ENCODE assay signal across 28 cellular contexts in genomic region chr6:135385299-135385698, GRCh38.
"Had no signal": no experiment of that assay in that cellular context is flagged by ENCODE, and none has a peak within 500 bp of the region (broad histone marks: within the 10 kb centered on the region; RNA-seq: fewer than 3 reads in every experiment).

No MANE protein-coding gene starts in this region.

- H3K4me1 ChIP-seq: left ventricle myocardium inferior, pancreas, prostate gland, stomach, testis, thyroid gland, upper lobe of right lung had no signal

- H3K36me3 ChIP-seq: left ventricle myocardium inferior, pancreas, prostate gland, thyroid gland, upper lobe of right lung had no signal

- H3K27ac ChIP-seq: left ventricle myocardium inferior, pancreas, prostate gland, skin epidermis, stomach, testis, thyroid gland, upper lobe of right lung had no signal

- H3K27me3 ChIP-seq: pancreas, stomach, testis, thyroid gland, upper lobe of right lung had no signal

- FAIRE-seq: kidney, pancreas, urothelium cell line had no signal

- DNase-seq: hippocampal formation; kidney; left ventricle myocardium inferior; midbrain; mucosa of descending colon; naive thymus-derived CD4-positive, alpha-beta T cell; nucleus accumbens; pancreas; posterior cingulate gyrus; retina; right cardiac atrium; stimulated activated CD4-positive, alpha-beta T cell treated with anti-CD3 and anti-CD28 coated beads, Interleukin-12 subunit alpha, Interleukin-12 subunit beta, amount 100 ng/mL, for 4 hours; stimulated activated CD4-positive, alpha-beta T cell treated with anti-CD3 and anti-CD28 coated beads, Interleukin-15, amount 100 ng/mL, for 24 hours; stimulated activated CD4-positive, alpha-beta T cell treated with anti-CD3 and anti-CD28 coated beads, Interleukin-2, amount 100 ng/mL, for 24 hours; stimulated activated CD4-positive, alpha-beta T cell treated with anti-CD3 and anti-CD28 coated beads, Interleukin-4, amount 100 ng/mL, for 1 hour; stimulated activated naive B cell treated with anti-CD40 and anti-IgM and Interleukin-4, amounts not matched to agents 10 μg/mL and 1 μg/mL and 100 μg/mL, for 72 hours; stimulated activated naive CD8-positive, alpha-beta T cell treated with anti-CD3 and anti-CD28 coated beads, Interleukin-15, Interleukin-2, amounts not matched to agents 100 U/mL and 50 U/mL, for 24 hours; stomach; testis; thyroid gland; trophoblast cell; upper lobe of right lung had no signal

- H3K4me3 ChIP-seq: left ventricle myocardium inferior, lung, mucosa of descending colon, pancreas, prostate gland, skin epidermis, stomach, testis, thyroid gland, upper lobe of right lung had no signal

- ATAC-seq: mucosa of descending colon; naive thymus-derived CD4-positive, alpha-beta T cell; natural killer cell treated with Interleukin-12 subunit alpha and Interleukin-12 subunit beta and Interleukin-15 and Interleukin-18, amount 100 ng/mL, for 72 hours; pancreas; right cardiac atrium; sciatic nerve; stimulated activated naive B cell treated with anti-CD40 and anti-IgM and Interleukin-4, amounts not matched to agents 10 μg/mL and 1 μg/mL and 100 μg/mL, for 72 hours; stimulated activated naive CD8-positive, alpha-beta T cell treated with anti-CD3 and anti-CD28 coated beads, Interleukin-15, Interleukin-2, amounts not matched to agents 100 U/mL and 50 U/mL, for 24 hours; upper lobe of right lung had no signal

- H3K9me3 ChIP-seq: left ventricle myocardium inferior, mucosa of descending colon, pancreas, prostate gland, stomach, testis, thyroid gland, upper lobe of right lung had no signal
